Comparison of ENCODE assay signal across 8 cellular contexts in the genomic region with DNA sequence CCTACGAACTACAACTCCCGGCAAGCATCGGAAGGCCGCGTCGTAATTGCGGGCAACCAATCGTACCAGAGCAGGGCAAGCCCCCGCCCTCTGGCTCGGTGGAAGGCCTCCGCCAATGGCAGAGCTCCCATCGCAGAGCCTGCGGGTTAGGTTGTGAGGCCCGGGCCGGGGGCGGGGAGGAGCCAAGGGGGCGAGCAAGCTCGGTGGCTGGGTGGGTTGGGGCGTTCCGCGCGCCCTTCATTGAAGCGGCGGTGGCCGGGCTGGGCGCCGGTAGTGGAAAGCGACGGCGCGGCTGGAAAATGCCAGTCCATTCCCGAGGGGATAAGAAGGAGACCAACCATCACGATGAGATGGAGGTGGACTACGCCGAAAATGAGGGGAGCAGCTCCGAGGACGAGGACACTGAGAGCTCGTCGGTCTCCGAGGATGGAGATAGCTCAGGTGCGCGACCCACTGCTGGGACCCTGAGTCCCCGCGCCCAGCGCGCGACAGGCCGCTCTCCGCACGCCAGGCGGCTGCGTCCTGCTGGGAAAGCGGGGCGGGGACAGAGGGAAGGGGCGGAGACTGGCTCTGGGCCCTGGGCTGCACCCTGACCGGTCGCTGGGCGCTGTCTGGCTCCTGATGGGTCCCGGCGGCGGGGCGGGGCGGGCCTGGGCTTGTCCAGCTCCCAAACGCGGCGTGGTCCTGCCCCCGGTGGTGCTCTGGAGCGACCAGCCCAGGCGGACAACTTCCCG. TPM values are rescaled to one million over a fixed set of nuclear protein-coding genes. Genes with fewer than 3 reads are reported as not detected.
DNase-seq lines count a peak whose midpoint lies in the region; ATAC-seq and TF ChIP-seq lines count a peak whose summit lies in the region.

A gene with protein sequence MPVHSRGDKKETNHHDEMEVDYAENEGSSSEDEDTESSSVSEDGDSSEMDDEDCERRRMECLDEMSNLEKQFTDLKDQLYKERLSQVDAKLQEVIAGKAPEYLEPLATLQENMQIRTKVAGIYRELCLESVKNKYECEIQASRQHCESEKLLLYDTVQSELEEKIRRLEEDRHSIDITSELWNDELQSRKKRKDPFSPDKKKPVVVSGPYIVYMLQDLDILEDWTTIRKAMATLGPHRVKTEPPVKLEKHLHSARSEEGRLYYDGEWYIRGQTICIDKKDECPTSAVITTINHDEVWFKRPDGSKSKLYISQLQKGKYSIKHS (plus strand): TSS at position 121 of the 734 bp plus-strand sequence. CDS start 179 bp downstream, at position 300.

- BruUV-seq in PC-9 (replicated peaks; lab: Mats Ljungman, UMichigan), result TSS peak; percentile 83

- peak within 1 kb of the TSS; percentile 91 for H3K4me3 Mint-ChIP-seq in activated T-cell treated with anti-CD3 and anti-CD28 coated beads, Interleukin-2, amount 50 U/mL, for 4 hours

- H3K27ac ChIP-seq in PC-9 (peak within 1 kb of the TSS; percentile 84), mucosa of rectum (ENCODE audit: low read depth in 2 of 2, low read length in 2 of 2) (peak within 1 kb of the TSS; percentile 97 to 98)

- H3K27me3 Mint-ChIP-seq in activated T-cell treated with anti-CD3 and anti-CD28 coated beads, Interleukin-2, amount 50 U/mL, for 4 hours (ENCODE audit: low read depth), result no peaks in the 10 kb centered on the region

- DNase-seq in DMS53 treated with DMSO at 0.1 percent for 48 hours (lab: John Stamatoyannopoulos, UW; ENCODE audit: unreplicated experiment) (peak; percentile 91), KBM-7 (peak; percentile 99), PC-9 (peak; percentile 92 to 93), erythroblast (lab: John Stamatoyannopoulos, UW) (peak; percentile 97)
- peak; percentile 94 for DNase-seq in activated T-cell treated with anti-CD3 and anti-CD28 coated beads, Interleukin-2, amount 50 U/mL, for 4 hours
- DNase-seq in stimulated activated CD8-positive, alpha-beta memory T cell treated with anti-CD3 and anti-CD28 coated beads, Interleukin-4, amount 100 ng/mL, for 4 hours (ENCODE audit: low read depth in 2 of 2, low spot score in 1 of 2), result peak; percentile 86 to 94

- peaks cover 8% of the 10 kb centered on the region for H3K4me1 ChIP-seq in PC-9 (replicated peaks; ENCODE audit: insufficient read depth)
- peaks cover 0 to 4% of the 10 kb centered on the region in 2 donors for H3K4me1 ChIP-seq in mucosa of rectum (ENCODE audit: control insufficient read depth in 2 of 2, insufficient read depth in 2 of 2, low read length in 2 of 2)

- peak; percentile 96 for ATAC-seq in GM21723 (IDR thresholded peaks at IDR 0.05; ENCODE audit: unreplicated experiment)
- ATAC-seq in activated T-cell treated with anti-CD3 and anti-CD28 coated beads, Interleukin-2, amount 50 U/mL, for 4 hours, result peak; percentile 97 to 98

- peak within 1 kb of the TSS; percentile 94 to 97 for H3K9ac ChIP-seq in mucosa of rectum (ENCODE audit: low read depth in 1 of 2, low read length in 2 of 2)

- no peaks in the 10 kb centered on the region for H3K36me3 Mint-ChIP-seq in activated T-cell treated with anti-CD3 and anti-CD28 coated beads, Interleukin-2, amount 50 U/mL, for 4 hours (ENCODE audit: insufficient read depth)

- H3K9me3 Mint-ChIP-seq in activated T-cell treated with anti-CD3 and anti-CD28 coated beads, Interleukin-2, amount 50 U/mL, for 4 hours, result no peaks in the 10 kb centered on the region

- CTCF ChIA-PET in PC-9 (lab: Charles Lee), result interaction anchor here (0.5 to 0.7 kb wide), 2 partner anchors 8 to 12 kb away, joined by 3 to 4 read pairs; no protein-coding TSS in a partner anchor

- peak within 1 kb of the TSS; percentile 91 for H3K4me2 ChIP-seq in PC-9

- POLR2A ChIA-PET in PC-9 (lab: Charles Lee; ENCODE audit: unreplicated experiment), result interaction anchor here (0.5 to 0.7 kb wide), 9 partner anchors 17 to 1775 kb away, joined by 3 to 10 read pairs (median 4); a partner anchor contains a TSS

- peaks cover 20% of the 10 kb centered on the region for H3K4me1 Mint-ChIP-seq in activated T-cell treated with anti-CD3 and anti-CD28 coated beads, Interleukin-2, amount 50 U/mL, for 4 hours (ENCODE audit: low read depth)

- H3K36me3 ChIP-seq in PC-9 (ENCODE audit: low read depth) (no peaks in the 10 kb centered on the region), mucosa of rectum (ENCODE audit: control insufficient read depth in 2 of 2, insufficient read depth in 2 of 2, low read length in 2 of 2) (peaks cover 0 to 1% of the 10 kb centered on the region in 2 donors)

- H3K4me3 ChIP-seq in PC-9, result peak within 1 kb of the TSS; percentile 90
- H3K4me3 ChIP-seq in mucosa of rectum (ENCODE audit: low read length in 2 of 2), result peak within 1 kb of the TSS; percentile 95 to 99

- in situ Hi-C loops in KBM-7 (cut with MboI; ENCODE audit: low pct_unique_long_range_greater_than_20kb, low sequenced_read_pairs), result no loop called here

- intact Hi-C loops in PC-9 (cut with micrococcal nuclease; ENCODE audit: unreplicated experiment), result loop anchor here (1.0 to 5.0 kb wide), 3 partner anchors 17 to 779 kb away; a partner anchor contains a TSS

- no peaks in the 10 kb centered on the region for H3K27me3 ChIP-seq in PC-9 (ENCODE audit: insufficient read depth, low read depth)
- no peaks in the 10 kb centered on the region for H3K27me3 ChIP-seq in mucosa of rectum (ENCODE audit: control insufficient read depth in 2 of 2, insufficient read depth in 2 of 2, low read length in 2 of 2)

- TF ChIP-seq POLR2A in erythroblast (IDR thresholded peaks at IDR 0.05; ENCODE audit: low read length), result peak; percentile 90

- H4K20me1 ChIP-seq in PC-9 (ENCODE audit: insufficient read depth), result no peaks in the 10 kb centered on the region

- H3K9me2 ChIP-seq in PC-9 (ENCODE audit: insufficient read depth), result no peaks in the 10 kb centered on the region

- H3K9me3 ChIP-seq in PC-9 (ENCODE audit: insufficient read depth, low read depth) (no peaks in the 10 kb centered on the region), mucosa of rectum (ENCODE audit: control insufficient read depth in 2 of 2, low read length in 2 of 2) (no peaks in the 10 kb centered on the region)

- TF ChIP-seq CTCF in PC-9 (conservative IDR thresholded peaks at IDR 0.05), result no peak

- H3K79me2 ChIP-seq in PC-9 (ENCODE audit: low read depth), result peaks cover 14% of the 10 kb centered on the region

- H3F3A ChIP-seq in PC-9 (ENCODE audit: insufficient read depth, low read depth), result no peaks in the 10 kb centered on the region

- peak within 1 kb of the TSS; percentile 96 for H2AFZ ChIP-seq in PC-9

RNA-seq across cellular contexts. Expression of the gene that starts here (rescaled TPM):
- total RNA-seq in PC-9 (2021), result 5.7 and 8.0 TPM in 2 replicates
- 1 to 10 TPM; 7.1 to 7.6 (median 7.3) TPM for total RNA-seq in activated T-cell treated with anti-CD3 and anti-CD28 coated beads, Interleukin-2, amount 50 U/mL, for 4 hours

Comparison
In these comparisons a context has a peak if more than half of its experiments do, and no peak if none do; other contexts are left out.
1. Peak in every context shown above with its lines: DNase-seq, ATAC-seq, H3K4me3 ChIP-seq and H3K27ac ChIP-seq.